In genomic region chr2:207529330-207530159, GRCh38 we compare ENCODE assay signal across 8 cellular contexts. TPM values are rescaled to one million over a fixed set of nuclear protein-coding genes. Genes with fewer than 3 reads are reported as not detected.
DNase-seq lines count a peak whose midpoint lies in the region; ATAC-seq and TF ChIP-seq lines count a peak whose summit lies in the region.

Gene CREB1, plus strand, starts transcription at chr2:207529962. Its CDS starts 25,674 bp downstream, at chr2:207555636.

- H3K4me3 Mint-ChIP-seq in CD8-positive, alpha-beta T cell = peak within 1 kb of the TSS; percentile 90

- H3K9me3 Mint-ChIP-seq in CD8-positive, alpha-beta T cell = no peaks in the 10 kb centered on the region

- DNase-seq in CD8-positive, alpha-beta T cell = peak; percentile 100
- DNase-seq in HS-27A (ENCODE audit: low read depth) (peak; percentile 79), NK-92 (lab: John Stamatoyannopoulos, UW; ENCODE audit: unreplicated experiment) (peak; percentile 94), lung microvascular endothelial cell (ENCODE audit: low read depth in 2 of 2) (peak; percentile 99)
- peak; percentile 97 to 99 for DNase-seq in activated CD8-positive, alpha-beta memory T cell treated with anti-CD3 and anti-CD28 coated beads for 1 hour (ENCODE audit: extremely low read depth in 1 of 2, low read depth in 1 of 2)
- peak; percentile 99 for DNase-seq in effector CD4-positive, alpha-beta T cell
- DNase-seq in stimulated activated CD4-positive, alpha-beta T cell treated with anti-CD3 and anti-CD28 coated beads, TNF-alpha, amount 100 ng/mL, for 48 hours (ENCODE audit: low read depth in 3 of 3) = peak; percentile 98 to 100 (median 99)

- TF ChIP-seq CTCF in CD8-positive, alpha-beta T cell (IDR thresholded peaks at IDR 0.05) = no peak

- H3K4me3 ChIP-seq in CD8-positive, alpha-beta T cell (ENCODE audit: low read depth, low read length) = peak within 1 kb of the TSS; percentile 73

- H3K27ac Mint-ChIP-seq in CD8-positive, alpha-beta T cell = peak within 1 kb of the TSS; percentile 98

- intact Hi-C loops in CD8-positive, alpha-beta T cell (cut with DNase I, micrococcal nuclease) = loop anchor here (1.0 to 10.0 kb wide), 18 partner anchors 17 to 1445 kb away; partner anchors contain the start of genes CCNYL1 (in 2 of the 2), FASTKD2 (in 2 of the 2), MDH1B (in 2 of the 2) and METTL21A (in 2 of the 2)

- POLR2A ChIA-PET in CD8-positive, alpha-beta T cell (lab: Charles Lee) = interaction anchor here (0.6 to 3.2 kb wide), 20 partner anchors 9 to 1379 kb away, joined by 3 to 87 read pairs (median 6); partner anchors contain the start of genes CCNYL1, EEF1B2, FASTKD2 and KLF7

- H3K27ac ChIP-seq in CD8-positive, alpha-beta T cell (ENCODE audit: low read depth, low read length) = peak within 1 kb of the TSS; percentile 97

- ATAC-seq in CD8-positive, alpha-beta T cell = peak; percentile 80
- peak; percentile 78 for ATAC-seq in GM19467 (IDR thresholded peaks at IDR 0.05; ENCODE audit: unreplicated experiment)

- peaks cover 13% of the 10 kb centered on the region for H3K36me3 Mint-ChIP-seq in CD8-positive, alpha-beta T cell

- H3K4me1 Mint-ChIP-seq in CD8-positive, alpha-beta T cell (ENCODE audit: low read depth) = peaks cover 70% of the 10 kb centered on the region

- H3K27me3 Mint-ChIP-seq in CD8-positive, alpha-beta T cell (ENCODE audit: low read depth) = no peaks in the 10 kb centered on the region

- no peaks in the 10 kb centered on the region for H3K9me3 ChIP-seq in CD8-positive, alpha-beta T cell (ENCODE audit: low read length)

- no peaks in the 10 kb centered on the region for H3K27me3 ChIP-seq in CD8-positive, alpha-beta T cell (ENCODE audit: insufficient read depth, low read length)

- peaks cover 59% of the 10 kb centered on the region for H3K4me1 ChIP-seq in CD8-positive, alpha-beta T cell (ENCODE audit: insufficient read depth, low read length)

- no peaks in the 10 kb centered on the region for H3K36me3 ChIP-seq in CD8-positive, alpha-beta T cell (ENCODE audit: insufficient read depth, low read length)

- CTCF ChIA-PET in CD8-positive, alpha-beta T cell (lab: Charles Lee) = no interaction called here

RNA-seq across cellular contexts. Expression of gene CREB1, which starts in this region (rescaled TPM):
- total RNA-seq in CD8-positive, alpha-beta T cell = 10 to 100 TPM; 43.9 to 51.4 TPM
- 21.1 and 38.3 TPM in 2 replicates for total RNA-seq in lung microvascular endothelial cell

Comparison
In these comparisons a context has a peak if more than half of its experiments do, and no peak if none do; other contexts are left out.
1. Peak in every context shown above with its lines: DNase-seq, ATAC-seq, H3K4me3 ChIP-seq and H3K27ac ChIP-seq.